10 cellular contexts compared by ENCODE assay signal in the genomic region with DNA sequence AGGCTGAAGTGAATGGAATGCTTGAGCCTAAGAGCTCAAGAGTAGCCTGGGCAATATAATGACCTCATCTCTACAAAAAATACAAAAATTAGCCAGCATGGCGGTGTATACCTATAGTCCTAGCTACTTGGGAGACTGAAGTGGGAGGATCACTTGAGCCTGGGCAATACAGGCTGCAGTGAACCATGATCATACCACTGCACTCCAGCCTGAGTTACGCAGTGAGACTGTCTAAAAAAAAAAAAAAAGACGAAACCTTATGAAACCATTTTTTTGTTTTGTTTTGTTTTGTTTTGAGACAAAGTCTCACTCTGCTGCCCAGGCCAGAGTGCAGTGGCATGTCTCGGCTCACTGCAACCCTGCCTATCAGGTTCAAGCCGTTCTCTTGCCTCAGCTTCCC. TPM values are rescaled to one million over a fixed set of nuclear protein-coding genes. Genes with fewer than 3 reads are reported as not detected.
"Had no signal": no experiment of that assay in that cellular context is flagged by ENCODE, and none has a peak within 500 bp of the region (broad histone marks: within the 10 kb centered on the region; RNA-seq: fewer than 3 reads in every experiment).

No MANE protein-coding gene starts in this region.

- DNase-seq: GM23248, GOT3, H7, HFFc6, KBM-7 had no signal

- ATAC-seq: HCT116 had no signal

- H3K4me3 Mint-ChIP-seq: HFFc6, IgD-negative memory B cell had no signal

- H3K27ac Mint-ChIP-seq: HFFc6 had no signal

- H3K27me3 Mint-ChIP-seq: IgD-negative memory B cell had no signal

- H3K4me1 ChIP-seq: HAP-1 had no signal

- H3K4me3 ChIP-seq: GM23248, HAP-1 had no signal

- H3K36me3 ChIP-seq: HAP-1 had no signal

- H3K27ac ChIP-seq: GM23248, KMS-11 had no signal

RNA-seq across cellular contexts. Expression of a gene that starts 36.9 kb away (rescaled TPM):
- total RNA-seq: GM23248, H7, HFFc6, HT-29 had no signal

RNA-seq across cellular contexts. Expression of a gene that starts 58.7 kb away (rescaled TPM):
- total RNA-seq: GM23248, HT-29 had no signal
